ENCODE assay signal across 2 cellular contexts in the genomic region with DNA sequence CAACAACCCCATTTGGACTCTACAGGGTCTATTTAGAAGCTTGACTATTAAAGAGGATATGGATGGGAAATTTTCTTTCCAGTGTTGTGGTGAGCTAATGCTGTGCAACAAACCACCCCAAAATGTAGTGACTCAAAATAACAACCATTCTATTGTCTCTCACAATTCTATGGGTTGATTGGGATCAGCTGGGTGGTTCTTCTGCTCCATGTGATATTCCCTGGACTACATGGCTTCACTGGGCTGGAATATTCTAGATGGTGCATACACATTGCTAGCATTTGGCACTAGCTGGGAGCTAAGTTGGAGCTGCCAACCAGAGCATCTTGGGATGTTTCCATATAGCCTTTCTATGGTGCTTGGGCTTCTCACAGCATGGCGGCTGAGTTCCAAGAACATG.
TF ChIP-seq lines count a peak whose summit lies in the region.

No MANE protein-coding gene starts in this region.

TF ChIP-seq in HepG2, 621 proteins besides CTCF, POLR2A, EP300 and RAD21:
- TF ChIP-seq ZNF275 (CRISPR knock-in tag; IDR thresholded peaks at IDR 0.05; ENCODE audit: borderline replicate concordance) (no peak), ZNF331 (CRISPR knock-in tag; IDR thresholded peaks at IDR 0.05) (peak; percentile 94), ATF7 (IDR thresholded peaks at IDR 0.05) (no peak), ATF7 (CRISPR knock-in tag; IDR thresholded peaks at IDR 0.05) (no peak)
- TF ChIP-seq, protein P1, sequence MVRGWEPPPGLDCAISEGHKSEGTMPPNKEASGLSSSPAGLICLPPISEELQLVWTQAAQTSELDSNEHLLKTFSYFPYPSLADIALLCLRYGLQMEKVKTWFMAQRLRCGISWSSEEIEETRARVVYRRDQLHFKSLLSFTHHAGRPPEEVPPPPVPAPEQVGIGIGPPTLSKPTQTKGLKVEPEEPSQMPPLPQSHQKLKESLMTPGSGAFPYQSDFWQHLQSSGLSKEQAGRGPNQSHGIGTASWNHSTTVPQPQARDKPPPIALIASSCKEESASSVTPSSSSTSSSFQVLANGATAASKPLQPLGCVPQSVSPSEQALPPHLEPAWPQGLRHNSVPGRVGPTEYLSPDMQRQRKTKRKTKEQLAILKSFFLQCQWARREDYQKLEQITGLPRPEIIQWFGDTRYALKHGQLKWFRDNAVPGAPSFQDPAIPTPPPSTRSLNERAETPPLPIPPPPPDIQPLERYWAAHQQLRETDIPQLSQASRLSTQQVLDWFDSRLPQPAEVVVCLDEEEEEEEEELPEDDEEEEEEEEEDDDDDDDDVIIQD (CRISPR knock-in tag; IDR thresholded peaks at IDR 0.05; ENCODE audit: low read depth) = no peak
TF ChIP-seq in HepG2: peak in this region for 1.

TF ChIP-seq in GM23338, 12 proteins besides CTCF, POLR2A, EP300 and RAD21:
- no peak for TF ChIP-seq STAT1 (IDR thresholded peaks at IDR 0.05; ENCODE audit: unreplicated experiment)
- TF ChIP-seq ZNF331 (CRISPR knock-in tag; IDR thresholded peaks at IDR 0.05; ENCODE audit: low read depth) = peak; percentile 61
